In genomic region chr7:88259656-88260380, GRCh38 we compare ENCODE assay signal across 33 cellular contexts. TPM values are rescaled to one million over a fixed set of nuclear protein-coding genes. Genes with fewer than 3 reads are reported as not detected.
"Had no signal": no experiment of that assay in that cellular context is flagged by ENCODE, and none has a peak within 500 bp of the region (broad histone marks: within the 10 kb centered on the region; RNA-seq: fewer than 3 reads in every experiment).

No MANE protein-coding gene starts in this region.

- H3K36me3 ChIP-seq: esophagus squamous epithelium, heart left ventricle, pancreas, prostate gland, stomach, thyroid gland, upper lobe of right lung had no signal

- H3K27me3 ChIP-seq: esophagus squamous epithelium, heart left ventricle, pancreas, stomach, thyroid gland, upper lobe of right lung had no signal

- ATAC-seq: heart left ventricle; left ventricle myocardium superior; pancreas; sciatic nerve; stimulated activated naive B cell treated with anti-CD40 and anti-IgM and Interleukin-4, amounts not matched to agents 10 μg/mL and 1 μg/mL and 100 μg/mL, for 72 hours; upper lobe of right lung; WTC11 had no signal

- FAIRE-seq: colon, islet of Langerhans, pancreas, small intestine had no signal

- H3K4me3 ChIP-seq: esophagus squamous epithelium, heart left ventricle, pancreas, prostate gland, stomach, thyroid gland, upper lobe of right lung had no signal

- H3K9me3 ChIP-seq: esophagus squamous epithelium, pancreas, prostate gland, thyroid gland, upper lobe of right lung had no signal

- H3K4me1 ChIP-seq: esophagus squamous epithelium, pancreas, prostate gland, stomach, thyroid gland, upper lobe of right lung had no signal

- DNase-seq: activated CD4-positive, alpha-beta memory T cell treated with anti-CD3 and anti-CD28 coated beads, Interleukin-2, amount 10 ng/mL, durations not matched to agents 7 days and 5 days; activated CD4-positive, alpha-beta T cell treated with anti-CD3 and anti-CD28 coated beads for 1 hour; activated CD4-positive, alpha-beta T cell treated with anti-CD3 and anti-CD28 coated beads, Interleukin-2, amount 10 ng/mL, durations not matched to agents 7 days and 5 days; activated CD8-positive, alpha-beta memory T cell treated with anti-CD3 and anti-CD28 coated beads, Interleukin-2, amount 50 U/mL, for 48 hours; activated gamma-delta T cell; activated naive CD4-positive, alpha-beta T cell treated with anti-CD3 and anti-CD28 coated beads, Interleukin-2, amount 10 ng/mL, durations not matched to agents 7 days and 5 days; activated naive CD8-positive, alpha-beta T cell treated with anti-CD3 and anti-CD28 coated beads, Interleukin-2, amount 10 ng/mL, durations not matched to agents 7 days and 5 days; activated T-cell treated with anti-CD3 and anti-CD28 coated beads, Interleukin-2, amount 50 U/mL, for 24 hours; amniotic stem cell; dermis blood vessel endothelial cell; effector CD4-positive, alpha-beta T cell; esophagus squamous epithelium; heart left ventricle; left ventricle myocardium superior; naive B cell; nucleus accumbens; pancreas; retina; small intestine; stimulated activated CD4-positive, alpha-beta T cell treated with anti-CD3 and anti-CD28 coated beads, Interleukin-1b, Interleukin-23, amount 100 ng/mL, for 48 hours; stimulated activated naive B cell treated with anti-CD40 and anti-IgM and Interleukin-4, amounts not matched to agents 10 μg/mL and 1 μg/mL and 100 μg/mL, for 72 hours; stomach; T-helper 2 cell; thyroid gland; upper lobe of right lung had no signal

- H3K27ac ChIP-seq: epithelial cell of prostate, esophagus squamous epithelium, heart left ventricle, pancreas, prostate gland, stomach, thyroid gland, upper lobe of right lung had no signal

RNA-seq across cellular contexts. Expression of gene STEAP4, which starts 46.9 kb away (rescaled TPM):
- total RNA-seq: activated CD4-positive, alpha-beta memory T cell treated with anti-CD3 and anti-CD28 coated beads, Interleukin-2, amount 10 ng/mL, durations not matched to agents 7 days and 5 days; activated CD4-positive, alpha-beta T cell treated with anti-CD3 and anti-CD28 coated beads, Interleukin-2, amount 10 ng/mL, durations not matched to agents 7 days and 5 days; activated naive CD8-positive, alpha-beta T cell treated with anti-CD3 and anti-CD28 coated beads, Interleukin-2, amount 10 ng/mL, durations not matched to agents 7 days and 5 days; dermis blood vessel endothelial cell; lung microvascular endothelial cell had no signal
- polyA plus RNA-seq: neural cell had no signal
